Comparison of ENCODE assay signal across 8 cellular contexts in the genomic region with DNA sequence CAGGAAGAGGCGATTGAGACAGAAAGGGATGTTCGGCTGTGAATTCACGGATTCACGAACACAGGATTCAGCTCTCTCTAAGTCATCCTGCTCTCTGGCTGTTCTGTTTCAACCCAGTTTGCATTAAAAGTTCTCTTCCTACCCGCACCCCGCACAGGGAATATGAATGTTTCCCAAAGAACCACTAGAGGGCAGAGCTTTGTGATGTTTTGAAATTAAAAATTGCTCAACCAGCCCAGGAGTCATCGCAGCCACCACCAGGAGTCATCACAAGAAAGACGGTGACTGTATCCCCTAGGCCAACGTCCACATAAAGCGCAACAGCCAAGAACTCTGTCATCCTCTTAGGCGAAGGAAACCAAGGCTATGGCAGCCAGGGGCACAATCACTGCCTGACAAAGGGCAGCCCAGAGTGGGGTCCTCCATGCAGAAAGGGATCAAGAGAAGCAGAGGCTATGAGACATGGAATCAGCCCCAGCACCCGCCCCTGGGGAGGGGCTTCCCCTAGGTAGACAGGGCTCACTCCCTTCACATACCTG.
DNase-seq lines count a peak whose midpoint lies in the region; ATAC-seq and TF ChIP-seq lines count a peak whose summit lies in the region.

No MANE protein-coding gene starts in this region.

- peaks cover 25% of the 10 kb centered on the region for H3K4me1 ChIP-seq in hepatocyte (ENCODE audit: insufficient read depth)

- DNase-seq in Caki2 (ENCODE audit: low read depth), result peak; percentile 72
- peak; percentile 81 for DNase-seq in NB4 (ENCODE audit: low read depth)
- peak; percentile 16 for DNase-seq in activated naive CD4-positive, alpha-beta T cell treated with anti-CD3 and anti-CD28 coated beads, Interleukin-2, amount 50 U/mL, for 16 hours
- DNase-seq in hepatocyte (ENCODE audit: low spot score), result peak; percentile 71
- DNase-seq in stimulated activated effector memory CD8-positive, alpha-beta T cell treated with anti-CD3 and anti-CD28 coated beads, Interleukin-12 subunit alpha, Interleukin-12 subunit beta, amount 100 ng/mL, for 72 hours (ENCODE audit: low spot score in 2 of 2), result peak in 1 of 2 donors; percentile 55

- no peaks in the 10 kb centered on the region for H3K36me3 ChIP-seq in hepatocyte (replicated peaks; ENCODE audit: insufficient read depth, low read depth)

- no peak overlapping the region for H2AFZ ChIP-seq in hepatocyte

- H3K27me3 ChIP-seq in hepatocyte, result no peaks in the 10 kb centered on the region

- no peaks in the 10 kb centered on the region for H4K20me1 ChIP-seq in hepatocyte (ENCODE audit: insufficient read depth, poor library complexity, severe bottlenecking)

- H3K79me2 ChIP-seq in hepatocyte, result no peaks in the 10 kb centered on the region

- peaks cover 6% of the 10 kb centered on the region for H3K4me1 Mint-ChIP-seq in stimulated activated effector memory CD8-positive, alpha-beta T cell treated with anti-CD3 and anti-CD28 coated beads, Interleukin-12 subunit alpha, Interleukin-12 subunit beta, amount 100 ng/mL, for 72 hours

- ATAC-seq in GM18907 (IDR thresholded peaks at IDR 0.05; ENCODE audit: unreplicated experiment) (peak; percentile 67), HG03571 (IDR thresholded peaks at IDR 0.05; ENCODE audit: unreplicated experiment) (no peak), HG03196 (IDR thresholded peaks at IDR 0.05; ENCODE audit: unreplicated experiment) (no peak)
- ATAC-seq in stimulated activated effector memory CD8-positive, alpha-beta T cell treated with anti-CD3 and anti-CD28 coated beads, Interleukin-12 subunit alpha, Interleukin-12 subunit beta, amount 100 ng/mL, for 72 hours, result peak; percentile 84

- H3K27ac ChIP-seq in hepatocyte, result peak overlapping the region; percentile 45

- H3K4me3 Mint-ChIP-seq in stimulated activated effector memory CD8-positive, alpha-beta T cell treated with anti-CD3 and anti-CD28 coated beads, Interleukin-12 subunit alpha, Interleukin-12 subunit beta, amount 100 ng/mL, for 72 hours, result no peak overlapping the region

- no peak overlapping the region for H3K4me3 ChIP-seq in NB4 (ENCODE audit: low read depth, low read length)
- H3K4me3 ChIP-seq in hepatocyte, result no peak overlapping the region

- 43% methylated on average over 12 of the region's 12 CpGs for WGBS in hepatocyte (ENCODE audit: low lambda C conversion rate, missing lambda C conversion rate)

- H3K4me2 ChIP-seq in hepatocyte, result peak overlapping the region; percentile 63

- in situ Hi-C loops in Caki2 (cut with HindIII; ENCODE audit: low pct_unique_long_range_greater_than_20kb, low sequenced_read_pairs), result no loop called here

- H3K9me3 ChIP-seq in hepatocyte (ENCODE audit: low read depth), result no peaks in the 10 kb centered on the region

- no peak overlapping the region for H3K27ac Mint-ChIP-seq in stimulated activated effector memory CD8-positive, alpha-beta T cell treated with anti-CD3 and anti-CD28 coated beads, Interleukin-12 subunit alpha, Interleukin-12 subunit beta, amount 100 ng/mL, for 72 hours

- H3K9me3 Mint-ChIP-seq in stimulated activated effector memory CD8-positive, alpha-beta T cell treated with anti-CD3 and anti-CD28 coated beads, Interleukin-12 subunit alpha, Interleukin-12 subunit beta, amount 100 ng/mL, for 72 hours, result no peaks in the 10 kb centered on the region

- no peaks in the 10 kb centered on the region for H3K36me3 Mint-ChIP-seq in stimulated activated effector memory CD8-positive, alpha-beta T cell treated with anti-CD3 and anti-CD28 coated beads, Interleukin-12 subunit alpha, Interleukin-12 subunit beta, amount 100 ng/mL, for 72 hours

- TF ChIP-seq CTCF in NB4 (IDR thresholded peaks at IDR 0.05; ENCODE audit: low read depth, low read length) (peak; percentile 46), hepatocyte (IDR thresholded peaks at IDR 0.05; ENCODE audit: poor library complexity) (peak; percentile 64)

- H3K9me2 ChIP-seq in hepatocyte (replicated peaks; ENCODE audit: insufficient read depth), result no peaks in the 10 kb centered on the region

- TF ChIP-seq POLR2A in NB4 (IDR thresholded peaks at IDR 0.05; ENCODE audit: extremely low read depth, insufficient read length), result no peak

Comparison
In these comparisons a context has a peak if more than half of its experiments do, and no peak if none do; other contexts are left out.
1. ATAC-seq: peak in GM18907 (single experiment) and stimulated activated effector memory CD8-positive, alpha-beta T cell treated with anti-CD3 and anti-CD28 coated beads, Interleukin-12 subunit alpha, Interleukin-12 subunit beta, amount 100 ng/mL, for 72 hours (single experiment); none in HG03571 (single experiment) and HG03196 (single experiment).